Comparison of ENCODE assay signal across 1 cellular context in the genomic region with DNA sequence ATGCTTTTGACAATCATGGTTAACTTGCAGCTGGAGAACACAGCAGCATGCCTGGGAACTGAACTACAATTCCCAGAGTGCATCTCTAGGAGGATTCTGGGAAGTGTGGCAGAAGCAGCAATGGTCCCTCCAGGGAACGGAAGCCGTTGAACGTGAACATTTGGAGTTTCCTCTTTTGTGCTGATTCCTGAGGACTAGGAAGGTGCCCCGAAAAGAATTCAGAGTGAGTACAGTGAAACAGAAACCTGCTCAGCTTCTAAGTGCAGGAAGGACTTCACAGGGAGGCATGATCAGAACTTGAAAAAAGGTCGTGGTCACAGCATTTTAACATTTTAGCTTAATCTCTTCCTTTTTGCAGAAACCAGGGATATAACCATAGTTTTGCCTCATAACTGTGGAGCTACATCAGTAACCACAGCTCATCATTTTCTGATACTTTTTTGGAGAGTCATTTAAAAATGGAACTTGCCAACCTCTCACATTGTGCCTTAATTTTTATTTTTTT.
TF ChIP-seq lines count a peak whose summit lies in the region.

Gene NUDT13, plus strand, starts transcription at position 111 of the 505 bp plus-strand sequence. CDS start 3,911 bp downstream, outside the sequence.

TF ChIP-seq in GM12878, 131 proteins besides CTCF, POLR2A, EP300 and RAD21 (continued from another document):
- TF ChIP-seq ZBTB40 (IDR thresholded peaks at IDR 0.05; ENCODE audit: borderline replicate concordance) (peak; percentile 88; the same call in 1 of the 2 replicates), IKZF1 (conservative IDR thresholded peaks at IDR 0.05) (peak; percentile 97), HCFC1 (IDR thresholded peaks at IDR 0.05; ENCODE audit: low read length) (peak; percentile 99), ATF2 (IDR thresholded peaks at IDR 0.05; ENCODE audit: low read length) (0 out of 2 replicates have a peak, but pooled peaks have one; percentile 37), EZH2 (IDR thresholded peaks at IDR 0.05; ENCODE audit: borderline replicate concordance, control insufficient read depth, low read depth, low read length) (no peak), RCOR1 (conservative IDR thresholded peaks at IDR 0.05; ENCODE audit: low read depth, low read length) (no peak), KDM1A (IDR thresholded peaks at IDR 0.05; ENCODE audit: borderline replicate concordance) (no peak), EED (IDR thresholded peaks at IDR 0.05; ENCODE audit: low read depth) (peak; percentile 63; the same call in 1 of the 2 replicates), SIX5 (IDR thresholded peaks at IDR 0.05; ENCODE audit: low read depth, low read length, severe bottlenecking) (peak; percentile 100), CREB1 (IDR thresholded peaks at IDR 0.05; ENCODE audit: low read depth) (peak; percentile 55), TCF12 (IDR thresholded peaks at IDR 0.05; ENCODE audit: low read depth, low read length) (0 out of 2 replicates have a peak, but pooled peaks have one; percentile 31), BHLHE40 (IDR thresholded peaks at IDR 0.05; ENCODE audit: borderline replicate concordance in 1 of 2, low read depth in 2 of 2, low read length in 1 of 2) (peak; percentile 64 to 70; a peak in 3 of 4 replicates), GATAD2B (conservative IDR thresholded peaks at IDR 0.05; ENCODE audit: low read depth) (0 out of 2 replicates have a peak, but pooled peaks have one; percentile 17), E2F8 (IDR thresholded peaks at IDR 0.05; ENCODE audit: low read depth, partially characterized antibody) (peak; percentile 74), PML (IDR thresholded peaks at IDR 0.05; ENCODE audit: low read length) (0 out of 2 replicates have a peak, but pooled peaks have one; percentile 28), MYB (IDR thresholded peaks at IDR 0.05; ENCODE audit: borderline replicate concordance, low read depth, low read length) (peak; percentile 54; the same call in 1 of the 2 replicates), ZNF687 (IDR thresholded peaks at IDR 0.05) (no peak), CHD2 (IDR thresholded peaks at IDR 0.05; ENCODE audit: borderline replicate concordance, low read depth, low read length) (peak; percentile 72; the same call in 1 of the 2 replicates), ZBED1 (IDR thresholded peaks at IDR 0.05; ENCODE audit: borderline replicate concordance) (0 out of 2 replicates have a peak, but pooled peaks have one; percentile 22), ASH2L (IDR thresholded peaks at IDR 0.05; ENCODE audit: borderline replicate concordance, low read depth) (no peak), GABPA (IDR thresholded peaks at IDR 0.05; ENCODE audit: low read depth) (peak; percentile 93), TARDBP (IDR thresholded peaks at IDR 0.05; ENCODE audit: borderline replicate concordance) (peak; percentile 92)
- TF ChIP-seq, protein P1, sequence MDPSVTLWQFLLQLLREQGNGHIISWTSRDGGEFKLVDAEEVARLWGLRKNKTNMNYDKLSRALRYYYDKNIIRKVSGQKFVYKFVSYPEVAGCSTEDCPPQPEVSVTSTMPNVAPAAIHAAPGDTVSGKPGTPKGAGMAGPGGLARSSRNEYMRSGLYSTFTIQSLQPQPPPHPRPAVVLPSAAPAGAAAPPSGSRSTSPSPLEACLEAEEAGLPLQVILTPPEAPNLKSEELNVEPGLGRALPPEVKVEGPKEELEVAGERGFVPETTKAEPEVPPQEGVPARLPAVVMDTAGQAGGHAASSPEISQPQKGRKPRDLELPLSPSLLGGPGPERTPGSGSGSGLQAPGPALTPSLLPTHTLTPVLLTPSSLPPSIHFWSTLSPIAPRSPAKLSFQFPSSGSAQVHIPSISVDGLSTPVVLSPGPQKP (IDR thresholded peaks at IDR 0.05; ENCODE audit: low read depth, low read length): peak; percentile 65
